1 cellular context compared by ENCODE assay signal in the genomic region with DNA sequence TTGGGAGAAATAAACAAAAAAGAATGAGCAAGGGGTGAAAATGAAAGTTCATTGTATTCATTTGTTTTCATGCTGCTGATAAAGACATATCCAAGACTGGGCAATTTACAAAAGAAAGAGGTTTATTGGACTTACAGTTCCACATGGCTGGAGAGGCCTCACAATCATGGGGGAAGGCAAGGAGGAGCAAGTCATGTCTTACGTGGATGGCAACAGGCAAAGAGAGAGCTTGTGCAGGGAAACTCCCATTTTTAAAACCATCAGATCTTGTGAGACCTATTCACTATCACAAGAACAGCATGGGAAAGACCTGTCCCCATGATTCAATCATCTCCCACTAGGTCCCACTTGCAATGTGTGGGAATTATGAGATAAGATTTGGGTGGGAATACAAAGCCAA.
A peak's percentile ranks its signal among the peaks of the same experiment; 100 is the strongest.
TF ChIP-seq lines count a peak whose summit lies in the region.

No MANE protein-coding gene starts in this region.

TF ChIP-seq in HepG2, 621 proteins besides CTCF, POLR2A, EP300 and RAD21:
- peak; percentile 81 for TF ChIP-seq ZNF431 (CRISPR knock-in tag; IDR thresholded peaks at IDR 0.05; ENCODE audit: borderline replicate concordance, low read depth)
